Comparison of ENCODE assay signal across 19 cellular contexts in the genomic region with DNA sequence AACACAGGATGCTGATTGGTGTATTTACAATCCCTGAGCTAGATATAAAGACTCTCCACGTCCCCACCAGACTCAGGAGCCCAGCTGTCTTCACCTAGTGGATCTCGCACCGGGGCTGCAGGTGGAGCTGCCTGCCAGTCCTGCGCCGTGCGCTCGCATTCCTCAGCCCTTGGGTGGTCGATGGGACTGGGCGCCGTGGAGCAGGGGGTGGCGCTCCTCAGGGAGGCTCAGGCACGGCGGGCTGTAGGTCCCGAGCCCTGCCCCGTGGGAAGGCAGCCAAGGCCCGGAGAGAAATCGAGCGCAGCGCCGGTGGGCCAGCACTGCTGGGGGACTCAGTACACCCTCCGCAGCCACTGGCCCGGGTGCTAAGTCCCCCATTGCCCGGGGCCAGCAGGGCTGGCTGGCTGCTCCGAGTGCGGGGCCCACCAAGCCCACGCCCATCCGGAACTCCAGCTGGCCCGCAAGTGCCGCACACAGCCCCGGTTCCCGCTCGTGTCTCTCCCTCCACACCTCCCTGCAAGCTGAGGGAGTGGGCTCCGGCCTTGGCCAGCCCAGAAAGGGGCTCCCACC. TPM values are rescaled to one million over a fixed set of nuclear protein-coding genes. Genes with fewer than 3 reads are reported as not detected.
"Had no signal": no experiment of that assay in that cellular context is flagged by ENCODE, and none has a peak within 500 bp of the region (broad histone marks: within the 10 kb centered on the region; RNA-seq: fewer than 3 reads in every experiment).

No MANE protein-coding gene starts in this region.

RNA-seq across cellular contexts. Expression of a gene that starts 33.7 kb away (rescaled TPM):
- total RNA-seq: activated naive CD4-positive, alpha-beta T cell treated with anti-CD3 and anti-CD28 coated beads for 36 hours; activated naive CD4-positive, alpha-beta T cell treated with anti-CD3 and anti-CD28 coated beads, Interleukin-2, amount 50 U/mL, for 72 hours; activated naive CD8-positive, alpha-beta T cell treated with anti-CD3 and anti-CD28 coated beads for 36 hours; activated naive CD8-positive, alpha-beta T cell treated with anti-CD3 and anti-CD28 coated beads, Interleukin-2, amount 10 ng/mL, durations not matched to agents 7 days and 5 days; activated T-cell treated with anti-CD3 and anti-CD28 coated beads, Interleukin-2, amount 50 U/mL, for 4 hours; activated T-cell treated with anti-CD3 and anti-CD28 coated beads, Interleukin-2, amount 50 U/mL, for 72 hours; activated T-helper 1 cell treated with anti-CD3 and anti-CD28 coated beads, Interleukin-12 subunit alpha, Interleukin-12 subunit beta, Interleukin-2, Interleukin-4 antibody, amounts not matched to agents 30 ng/mL and 10 ng/mL and 1 ng/mL, durations not matched to agents 14 hours and 24 hours and 36 hours; activated T-helper 17 cell treated with anti-CD3 and anti-CD28 coated beads, Interleukin-2, amount 50 U/mL, for 72 hours; activated T-helper 2 cell treated with anti-CD3 and anti-CD28 coated beads, Interferon-gamma antibody, Interleukin-2, Interleukin-4, amounts not matched to agents 10 μg/mL and 5 μg/mL and 100 μg/mL, durations not matched to agents 14 hours and 24 hours and 36 hours; aorta; ascending aorta; astrocyte; body of pancreas; bronchial epithelial cell; cardiac muscle cell; cardiac septum; cerebellum had no signal

RNA-seq across cellular contexts. Expression of a gene that starts 50.2 kb away (rescaled TPM):
- total RNA-seq: activated naive CD4-positive, alpha-beta T cell treated with anti-CD3 and anti-CD28 coated beads for 36 hours; activated naive CD4-positive, alpha-beta T cell treated with anti-CD3 and anti-CD28 coated beads, Interleukin-2, amount 50 U/mL, for 72 hours; activated naive CD8-positive, alpha-beta T cell treated with anti-CD3 and anti-CD28 coated beads for 36 hours; activated naive CD8-positive, alpha-beta T cell treated with anti-CD3 and anti-CD28 coated beads, Interleukin-2, amount 10 ng/mL, durations not matched to agents 7 days and 5 days; activated T-cell treated with anti-CD3 and anti-CD28 coated beads, Interleukin-2, amount 50 U/mL, for 4 hours; activated T-cell treated with anti-CD3 and anti-CD28 coated beads, Interleukin-2, amount 50 U/mL, for 72 hours; activated T-helper 1 cell treated with anti-CD3 and anti-CD28 coated beads, Interleukin-12 subunit alpha, Interleukin-12 subunit beta, Interleukin-2, Interleukin-4 antibody, amounts not matched to agents 30 ng/mL and 10 ng/mL and 1 ng/mL, durations not matched to agents 14 hours and 24 hours and 36 hours; activated T-helper 17 cell treated with anti-CD3 and anti-CD28 coated beads, Interleukin-2, amount 50 U/mL, for 72 hours; activated T-helper 2 cell treated with anti-CD3 and anti-CD28 coated beads, Interferon-gamma antibody, Interleukin-2, Interleukin-4, amounts not matched to agents 10 μg/mL and 5 μg/mL and 100 μg/mL, durations not matched to agents 14 hours and 24 hours and 36 hours; adrenal gland; aorta; ascending aorta; astrocyte; breast epithelium; bronchial epithelial cell; cardiac muscle cell; cardiac septum; cerebellum had no signal
